In the genomic region with DNA sequence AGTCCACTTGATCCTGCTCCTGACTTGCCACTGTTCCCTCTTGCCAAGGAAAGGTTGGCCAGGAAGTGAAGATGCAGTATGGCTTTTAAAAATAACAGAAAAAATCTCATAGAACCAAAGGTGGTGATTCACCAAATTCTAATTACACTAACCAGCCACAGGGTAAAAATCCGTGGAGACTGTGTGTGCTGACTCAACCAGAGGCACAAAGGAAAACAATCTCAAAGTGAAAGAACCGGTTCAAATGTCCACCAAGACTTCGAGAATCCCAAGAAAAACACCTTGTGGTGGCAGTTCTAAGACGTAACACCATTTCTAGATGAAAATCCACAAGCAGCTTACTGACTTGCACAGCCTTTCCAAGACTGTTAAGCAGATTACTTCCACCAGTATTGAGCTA, we compare ENCODE assay signal across 12 cellular contexts.
DNase-seq lines count a peak whose midpoint lies in the region; ATAC-seq and TF ChIP-seq lines count a peak whose summit lies in the region.
"Had no signal": no experiment of that assay in that cellular context is flagged by ENCODE, and none has a peak within 500 bp of the region (broad histone marks: within the 10 kb centered on the region; RNA-seq: fewer than 3 reads in every experiment).

No MANE protein-coding gene starts in this region.

- H3K27ac ChIP-seq in RWPE1 (no peak overlapping the region), epithelial cell of prostate (peak overlapping the region; percentile 37)

- ATAC-seq in HG03571 (IDR thresholded peaks at IDR 0.05; ENCODE audit: unreplicated experiment): no peak
- no peak for ATAC-seq in GM21526 (IDR thresholded peaks at IDR 0.05; ENCODE audit: low FRiP score, unreplicated experiment)
- no peak for ATAC-seq in GM18502 (IDR thresholded peaks at IDR 0.05; ENCODE audit: poor library complexity, unreplicated experiment)

- POLR2A ChIA-PET in RWPE1 (lab: Yijun Ruan, JAX; ENCODE audit: low non-redundant PET): no interaction called here

- CTCF ChIA-PET in RWPE1 (lab: Yijun Ruan, JAX): no interaction called here

- DNase-seq in GM03348 (ENCODE audit: low spot score): peak; percentile 44
- peak; percentile 69 for DNase-seq in RWPE1 (ENCODE audit: low spot score)
- DNase-seq in epithelial cell of prostate (ENCODE audit: low read depth, low spot score): peak; percentile 78
- DNase-seq in retinal pigment epithelial cell (ENCODE audit: low read depth): peak; percentile 66
- no peak for DNase-seq in NCI-H524 treated with DMSO at 0.1 percent for 48 hours (lab: John Stamatoyannopoulos, UW)
- DNase-seq: activated CD4-positive, alpha-beta T cell treated with anti-CD3 and anti-CD28 coated beads, Interleukin-2, amount 50 U/mL, for 48 hours; naive B cell; NCI-H1105; stimulated activated CD8-positive, alpha-beta memory T cell treated with anti-CD3 and anti-CD28 coated beads, Interleukin-4, amount 100 ng/mL, for 48 hours had no signal

- TF ChIP-seq CTCF in RWPE1 (conservative IDR thresholded peaks at IDR 0.05; ENCODE audit: low read depth) (no peak), retinal pigment epithelial cell (conservative IDR thresholded peaks at IDR 0.05; ENCODE audit: low read depth, low read length) (no peak)

- H3K4me3 ChIP-seq in retinal pigment epithelial cell (ENCODE audit: low read length): peak overlapping the region; percentile 4
